ENCODE assay signal across 29 cellular contexts in genomic region chr2:76247006-76247405, GRCh38.
DNase-seq lines count a peak whose midpoint lies in the region; ATAC-seq, FAIRE-seq and TF ChIP-seq lines count a peak whose summit lies in the region.
"Had no signal": no experiment of that assay in that cellular context is flagged by ENCODE, and none has a peak within 500 bp of the region (broad histone marks: within the 10 kb centered on the region; RNA-seq: fewer than 3 reads in every experiment).

No MANE protein-coding gene starts in this region.

- H3K27me3 ChIP-seq in GM23338 (ENCODE audit: insufficient read depth) (no peaks in the 10 kb centered on the region), H1 (replicated peaks in 1 of 4; ENCODE audit: control insufficient read depth in 3 of 4, extremely low read depth in 1 of 4, insufficient read depth in 3 of 4, low read length in 3 of 4) (no peaks in the 10 kb centered on the region; a peak in 1 of 7 replicates), neuronal stem cell (ENCODE audit: control insufficient read depth in 3 of 3, insufficient read depth in 3 of 3, low read depth in 1 of 3, low read length in 3 of 3) (no peaks in the 10 kb centered on the region)
- H3K27me3 ChIP-seq: BE2C, BLaER1 had no signal

- no peak for FAIRE-seq in H1 (lab: Jason Lieb, UNC)
- FAIRE-seq: A204.1, G401.6, GM12891, GM19239 had no signal

- H3K18ac ChIP-seq in H1 (ENCODE audit: extremely low read depth, low read length) (no peak overlapping the region), neuronal stem cell (ENCODE audit: low read length) (peak overlapping the region; percentile 11)

- no peak overlapping the region for H3K4me3 Mint-ChIP-seq in GM23338
- H3K4me3 Mint-ChIP-seq: CD14-positive monocyte; CD4-positive, alpha-beta memory T cell; CD4-positive, CD25-positive, alpha-beta regulatory T cell; CD8-positive, alpha-beta memory T cell had no signal

- peak; percentile 45 for DNase-seq in ELF-1 (ENCODE audit: low read depth, low spot score)
- no peak for DNase-seq in GM23338 (ENCODE audit: low spot score)
- no peak for DNase-seq in H1 (ENCODE audit: low read depth in 1 of 2, low spot score in 2 of 2)
- DNase-seq in neuronal stem cell (ENCODE audit: low spot score), result no peak
- DNase-seq in left ventricle myocardium superior, result no peak
- DNase-seq in NCI-H2081 treated with DMSO at 0.1 percent for 48 hours (lab: John Stamatoyannopoulos, UW), result no peak
- no peak for DNase-seq in stimulated activated CD4-positive, alpha-beta T cell treated with anti-CD3 and anti-CD28 coated beads, Interleukin-1b, Interleukin-23, amount 100 ng/mL, for 48 hours
- DNase-seq in NAMALWA (ENCODE audit: low spot score), result no peak
- DNase-seq: 8988T; ACHN; BE2C; C1 segment of cervical spinal cord; CD4-positive, alpha-beta memory T cell; CD4-positive, CD25-positive, alpha-beta regulatory T cell; CD8-positive, alpha-beta memory T cell; COR-L47; DMS 273 treated with DMSO at 0.1 percent for 48 hours; DMS153; DMS53; DMS79; DND-41; EL; GF-D8 had no signal

- intact Hi-C loops in left ventricle myocardium superior (cut with micrococcal nuclease), result no loop called here

- WGBS in H1 (ENCODE audit: extremely low coverage in 1 of 2, insufficient coverage in 1 of 2, insufficient read length in 1 of 2, insufficient replicate concordance in 2 of 2, low coverage in 1 of 2, low lambda C conversion rate in 2 of 2, missing lambda C conversion rate in 1 of 2), 2 experiments, result 89% methylated on average over 3 of the region's 3 CpGs; no CpG with 5 or more reads in 1 of the 2 experiments
- WGBS in neuronal stem cell (ENCODE audit: extremely low coverage in 2 of 2, insufficient read length in 2 of 2, insufficient replicate concordance in 1 of 2), 2 donors, result no CpG with 5 or more reads among the region's 3 CpGs

- no peak overlapping the region for H3K56ac ChIP-seq in H1 (replicated peaks; ENCODE audit: insufficient read length, low read depth, low read length)

- H2BK120ac ChIP-seq in H1 (replicated peaks; ENCODE audit: low read depth, low read length) (no peak overlapping the region), neuronal stem cell (ENCODE audit: low read depth, low read length) (no peak overlapping the region)

- no peaks in the 10 kb centered on the region for H3K9me3 ChIP-seq in H1 (ENCODE audit: insufficient read depth in 2 of 2, low read depth in 1 of 2, low read length in 1 of 2)
- no peaks in the 10 kb centered on the region for H3K9me3 ChIP-seq in neuronal stem cell (replicated peaks in 1 of 2; ENCODE audit: control insufficient read depth in 2 of 2, insufficient read depth in 1 of 2, low read depth in 1 of 2, low read length in 2 of 2)
- H3K9me3 ChIP-seq: BE2C, BLaER1 had no signal

- no peaks in the 10 kb centered on the region for H3K27me3 Mint-ChIP-seq in GM23338 (ENCODE audit: insufficient read depth, low read depth, poor library complexity)
- H3K27me3 Mint-ChIP-seq: CD4-positive, alpha-beta memory T cell; CD4-positive, CD25-positive, alpha-beta regulatory T cell; CD8-positive, alpha-beta memory T cell had no signal

- H3K27ac ChIP-seq in GM23338 (ENCODE audit: low read depth) (no peak overlapping the region), H1 (ENCODE audit: low read depth, low read length) (no peak overlapping the region), neuronal stem cell (replicated peaks; ENCODE audit: low read length) (no peak overlapping the region)
- H3K27ac ChIP-seq: BLaER1 had no signal

- H2BK12ac ChIP-seq in H1 (ENCODE audit: low read depth, low read length), result no peak overlapping the region
- H2BK12ac ChIP-seq in neuronal stem cell (ENCODE audit: low read length), result no peak overlapping the region

- no peak overlapping the region for H4K5ac ChIP-seq in H1 (ENCODE audit: insufficient read length, low read depth, low read length)

- H2BK20ac ChIP-seq in H1 (ENCODE audit: low read length), result no peak overlapping the region

- no peaks in the 10 kb centered on the region for H3K9me3 Mint-ChIP-seq in GM23338

- no peak overlapping the region for H4K91ac ChIP-seq in H1 (replicated peaks; ENCODE audit: insufficient read length, low read length)
- H4K91ac ChIP-seq in neuronal stem cell (ENCODE audit: low read depth, low read length, poor library complexity), result no peak overlapping the region

- H3K23ac ChIP-seq in H1 (ENCODE audit: insufficient read length) (no peak overlapping the region), neuronal stem cell (ENCODE audit: low read depth, low read length, poor library complexity) (peak overlapping the region; percentile 32)

- H3K4me3 ChIP-seq in GM23338, result no peak overlapping the region
- no peak overlapping the region for H3K4me3 ChIP-seq in H1 (ENCODE audit: extremely low read depth in 1 of 4, insufficient read depth in 2 of 4, low read depth in 3 of 4, low read length in 4 of 4)
- H3K4me3 ChIP-seq in neuronal stem cell (ENCODE audit: low read length in 2 of 2), result no peak overlapping the region
- H3K4me3 ChIP-seq: BLaER1 had no signal

- no peaks in the 10 kb centered on the region for H3K4me1 Mint-ChIP-seq in GM23338
- H3K4me1 Mint-ChIP-seq: CD14-positive monocyte; CD4-positive, alpha-beta memory T cell; CD4-positive, CD25-positive, alpha-beta regulatory T cell; CD8-positive, alpha-beta memory T cell had no signal

- TF ChIP-seq POLR2A in H1 (IDR thresholded peaks at IDR 0.05; ENCODE audit: control extremely low read depth in 1 of 2, low read depth in 2 of 2, low read length in 2 of 2), result no peak

- TF ChIP-seq EP300 in H1 (IDR thresholded peaks at IDR 0.05; ENCODE audit: borderline replicate concordance in 1 of 2, low read depth in 2 of 2, low read length in 2 of 2), result no peak

- H3K4me1 ChIP-seq in GM23338 (ENCODE audit: insufficient read depth), result no peaks in the 10 kb centered on the region
- no peaks in the 10 kb centered on the region for H3K4me1 ChIP-seq in H1 (replicated peaks in 1 of 4; ENCODE audit: control insufficient read depth in 3 of 4, insufficient read depth in 4 of 4, low read length in 3 of 4)
- H3K4me1 ChIP-seq in neuronal stem cell (ENCODE audit: control insufficient read depth in 2 of 2, insufficient read depth in 1 of 2, low read depth in 1 of 2, low read length in 2 of 2), result no peaks in the 10 kb centered on the region
- H3K4me1 ChIP-seq: BE2C had no signal

- CTCF ChIA-PET in H1 (lab: Charles Lee; ENCODE audit: partially characterized antibody), result interaction anchor here (0.7 to 1.2 kb wide), 3 partner anchors 14 to 166 kb away, joined by 3 to 5 read pairs (median 3); no protein-coding TSS in a partner anchor

- no peak overlapping the region for H3K14ac ChIP-seq in H1 (ENCODE audit: insufficient read length)
- H3K14ac ChIP-seq in neuronal stem cell (ENCODE audit: low read length), result no peak overlapping the region

- H3K79me1 ChIP-seq in H1 (ENCODE audit: low read depth, low read length), result no peaks in the 10 kb centered on the region
- H3K79me1 ChIP-seq in neuronal stem cell (ENCODE audit: low read depth, low read length), result no peaks in the 10 kb centered on the region

- H3K36me3 ChIP-seq in GM23338 (ENCODE audit: insufficient read depth), result no peaks in the 10 kb centered on the region
- no peaks in the 10 kb centered on the region for H3K36me3 ChIP-seq in H1 (ENCODE audit: control insufficient read depth in 2 of 4, insufficient read depth in 4 of 4, low read length in 3 of 4)
- no peaks in the 10 kb centered on the region for H3K36me3 ChIP-seq in neuronal stem cell (replicated peaks in 1 of 2; ENCODE audit: control insufficient read depth in 2 of 2, insufficient read depth in 2 of 2, low read length in 2 of 2)
- H3K36me3 ChIP-seq: BE2C, BLaER1 had no signal

- H3K4me2 ChIP-seq in GM23338 (no peak overlapping the region), H1 (ENCODE audit: insufficient read depth in 1 of 2, low read depth in 2 of 2, low read length in 2 of 2) (no peak overlapping the region), neuronal stem cell (ENCODE audit: insufficient read depth, low read length, poor library complexity, severe bottlenecking) (no peak overlapping the region)
- H3K4me2 ChIP-seq: BLaER1 had no signal

- H4K8ac ChIP-seq in H1 (ENCODE audit: extremely low read depth, insufficient read depth, low read length) (no peak overlapping the region), neuronal stem cell (ENCODE audit: low read depth, low read length) (no peak overlapping the region)

- H3K27ac Mint-ChIP-seq in GM23338, result no peak overlapping the region
- H3K27ac Mint-ChIP-seq: CD14-positive monocyte; CD4-positive, alpha-beta memory T cell; CD4-positive, CD25-positive, alpha-beta regulatory T cell; CD8-positive, alpha-beta memory T cell had no signal

- H4K20me1 ChIP-seq in GM23338 (replicated peaks; ENCODE audit: insufficient read depth), result no peaks in the 10 kb centered on the region
- H4K20me1 ChIP-seq in H1 (replicated peaks in 1 of 2; ENCODE audit: control insufficient read depth in 1 of 2, insufficient read depth in 2 of 2, low read length in 2 of 2), result no peaks in the 10 kb centered on the region
- H4K20me1 ChIP-seq: BLaER1 had no signal

- no peaks in the 10 kb centered on the region for H3K9me2 ChIP-seq in GM23338 (ENCODE audit: insufficient read depth)

- ATAC-seq in GM23338 (no peak), left ventricle myocardium superior (no peak)

- H3K36me3 Mint-ChIP-seq in GM23338 (ENCODE audit: low read depth), result no peaks in the 10 kb centered on the region
- H3K36me3 Mint-ChIP-seq: CD14-positive monocyte; CD4-positive, alpha-beta memory T cell; CD4-positive, CD25-positive, alpha-beta regulatory T cell; CD8-positive, alpha-beta memory T cell had no signal

- POLR2A ChIA-PET in H1 (lab: Charles Lee; ENCODE audit: partially characterized antibody), result no interaction called here

- H2BK5ac ChIP-seq in H1 (ENCODE audit: low read depth, low read length) (0 out of 2 replicates have a peak overlapping the region, but pooled peaks have one; percentile 30), neuronal stem cell (ENCODE audit: low read length) (no peak overlapping the region)

- H3K23me2 ChIP-seq in H1 (ENCODE audit: low read depth, low read length), result no peaks in the 10 kb centered on the region

- no peaks in the 10 kb centered on the region for H3F3A ChIP-seq in GM23338 (replicated peaks; ENCODE audit: low read depth)

- H3K4ac ChIP-seq in H1 (replicated peaks; ENCODE audit: insufficient read length, low read depth, low read length) (no peak overlapping the region), neuronal stem cell (ENCODE audit: low read length) (no peak overlapping the region)

- TF ChIP-seq CTCF in GM23338 (conservative IDR thresholded peaks at IDR 0.05; ENCODE audit: low read depth in 2 of 2) (no peak), H1 (IDR thresholded peaks at IDR 0.05; ENCODE audit: control extremely low read depth in 1 of 3, insufficient read depth in 1 of 3, low read depth in 1 of 3, low read length in 3 of 3) (no peak)

- H3K9ac ChIP-seq in H1 (replicated peaks in 1 of 4; ENCODE audit: extremely low read depth in 1 of 4, low read depth in 3 of 4, low read length in 3 of 4) (no peak overlapping the region), neuronal stem cell (ENCODE audit: low read depth, low read length, poor library complexity) (no peak overlapping the region)
- H3K9ac ChIP-seq: BLaER1 had no signal

- no peak overlapping the region for H2AK5ac ChIP-seq in H1 (ENCODE audit: low read depth, low read length)
- no peak overlapping the region for H2AK5ac ChIP-seq in neuronal stem cell (ENCODE audit: low read depth, low read length)

- H2AFZ ChIP-seq in GM23338 (peak overlapping the region; percentile 82), H1 (ENCODE audit: low read length) (peak overlapping the region; percentile 87; the same call in 1 of the 2 replicates), neuronal stem cell (ENCODE audit: low read length) (peak overlapping the region; percentile 40)

- no peak overlapping the region for H2BK15ac ChIP-seq in H1 (ENCODE audit: low read length)
- H2BK15ac ChIP-seq in neuronal stem cell (ENCODE audit: low read length), result no peak overlapping the region

- H3K79me2 ChIP-seq in GM23338 (replicated peaks; ENCODE audit: insufficient read depth), result no peaks in the 10 kb centered on the region
- no peaks in the 10 kb centered on the region for H3K79me2 ChIP-seq in H1 (ENCODE audit: control insufficient read depth in 1 of 2, insufficient read depth in 2 of 2, low read length in 2 of 2)

- TF ChIP-seq RAD21 in H1 (IDR thresholded peaks at IDR 0.05 in 1 of 2, conservative IDR thresholded peaks at IDR 0.05 in 1 of 2; ENCODE audit: low read depth in 2 of 2, low read length in 2 of 2), result no peak
